In the genomic region with DNA sequence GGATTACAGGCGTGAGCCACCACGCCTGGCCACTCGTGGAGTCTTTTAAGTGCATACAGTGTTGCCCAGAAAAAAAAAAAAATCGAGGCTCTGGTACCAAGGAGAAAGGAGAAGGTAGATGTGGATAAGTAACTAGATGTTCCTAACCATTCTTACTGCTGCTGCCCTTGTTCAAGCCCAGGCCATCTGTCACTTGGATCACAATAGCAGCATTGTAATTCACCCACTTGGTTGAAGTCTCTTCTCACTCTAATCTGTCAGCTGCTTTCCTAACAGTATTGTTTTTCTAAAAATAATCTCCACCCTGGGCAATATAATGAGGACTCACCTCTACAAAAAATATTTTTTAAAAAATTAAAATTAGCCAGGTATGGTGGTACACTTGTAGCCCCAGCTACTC, we compare ENCODE assay signal across 16 cellular contexts. TPM values are rescaled to one million over a fixed set of nuclear protein-coding genes. Genes with fewer than 3 reads are reported as not detected.
A peak's percentile ranks its signal among the peaks of the same experiment; 100 is the strongest.
DNase-seq lines count a peak whose midpoint lies in the region; ATAC-seq lines count a peak whose summit lies in the region.
"Had no signal": no experiment of that assay in that cellular context is flagged by ENCODE, and none has a peak within 500 bp of the region (broad histone marks: within the 10 kb centered on the region; RNA-seq: fewer than 3 reads in every experiment).

No MANE protein-coding gene starts in this region.

- DNase-seq in NCI-H2171 (lab: John Stamatoyannopoulos, UW) (peak; percentile 1), caudate nucleus (lab: John Stamatoyannopoulos, UW) (peak in 35 of 61 donors; percentile 2 to 79 (median 32)), inferior parietal cortex (ENCODE audit: extremely low spot score) (peak; percentile 68), sciatic nerve (ENCODE audit: low spot score) (no peak), NCI-H1105 (lab: John Stamatoyannopoulos, UW) (no peak), SW480 (ENCODE audit: low spot score) (no peak), COLO668 (lab: John Stamatoyannopoulos, UW; ENCODE audit: unreplicated experiment) (no peak)
- DNase-seq in activated CD4-positive, alpha-beta T cell treated with anti-CD3 and anti-CD28 coated beads for 48 hours, result no peak
- DNase-seq: DMS 273 treated with DMSO at 0.1 percent for 48 hours, HFFc6, KG1, NCI-H69, RPMI8226, SIG-M5 had no signal

- peak overlapping the region; percentile 97 for H3K27ac ChIP-seq in caudate nucleus (ENCODE audit: low read depth, low read length)
- H3K27ac ChIP-seq: C4-2B had no signal

- intact Hi-C loops in sciatic nerve (cut with DNase I), result loop anchor here (10.0 kb wide), 1 partner anchor 107 kb away; no protein-coding TSS in a partner anchor

- ATAC-seq in sciatic nerve, result peak; percentile 31
- ATAC-seq: HepG2 had no signal

RNA-seq across cellular contexts. Expression of gene CRTC3, which starts 58.0 kb away (rescaled TPM):
- total RNA-seq in sciatic nerve, result 74.4 TPM

Comparison
In these comparisons a context has a peak if more than half of its experiments do, and no peak if none do; other contexts are left out.
1. DNase-seq: peak in NCI-H2171 (single experiment), caudate nucleus (35 of 61) and inferior parietal cortex (single experiment); none in sciatic nerve (single experiment), NCI-H1105 (single experiment), SW480 (single experiment), activated CD4-positive, alpha-beta T cell treated with anti-CD3 and anti-CD28 coated beads for 48 hours (single experiment) and COLO668 (single experiment).